8 cellular contexts compared by ENCODE assay signal in genomic region chr5:80082731-80083114, GRCh38. TPM values are rescaled to one million over a fixed set of nuclear protein-coding genes. Genes with fewer than 3 reads are reported as not detected.
DNase-seq lines count a peak whose midpoint lies in the region; ATAC-seq and TF ChIP-seq lines count a peak whose summit lies in the region.

No MANE protein-coding gene starts in this region.

- no peak overlapping the region for H3K27ac Mint-ChIP-seq in activated CD4-positive, alpha-beta memory T cell treated with anti-CD3 and anti-CD28 coated beads for 36 hours
- H3K27ac Mint-ChIP-seq in mesothelial cell of epicardium, result peak overlapping the region; percentile 21

- H3K36me3 ChIP-seq in effector memory CD4-positive, alpha-beta T cell (ENCODE audit: control insufficient read depth, insufficient read depth, low read length), result peaks cover 16% of the 10 kb centered on the region

- no peaks in the 10 kb centered on the region for H3K27me3 ChIP-seq in effector memory CD4-positive, alpha-beta T cell (replicated peaks; ENCODE audit: control insufficient read depth, insufficient read depth, low read length, poor library complexity, severe bottlenecking)

- DNase-seq in SKM-1 treated with dmso at 0.1 percent for 144 hours (lab: John Stamatoyannopoulos, UW; ENCODE audit: unreplicated experiment) (peak; percentile 23), SKM-1 (lab: John Stamatoyannopoulos, UW; ENCODE audit: unreplicated experiment) (no peak), NCI-H2171 treated with DMSO at 0.1 percent for 48 hours (lab: John Stamatoyannopoulos, UW) (peak; percentile 71), mesothelial cell of epicardium (ENCODE audit: low spot score in 2 of 2, unreplicated experiment in 2 of 2) (peak; percentile 63 to 79)
- DNase-seq in activated CD4-positive, alpha-beta memory T cell treated with anti-CD3 and anti-CD28 coated beads for 36 hours, result peak; percentile 79
- DNase-seq in effector memory CD4-positive, alpha-beta T cell, result peak in 2 of 3 donors; percentile 3 to 23
- DNase-seq in stimulated activated CD8-positive, alpha-beta memory T cell treated with anti-CD3 and anti-CD28 coated beads, Interleukin-7, amount 100 ng/mL, for 24 hours (ENCODE audit: low read depth), result peak; percentile 26

- no peaks in the 10 kb centered on the region for H3K27me3 Mint-ChIP-seq in activated CD4-positive, alpha-beta memory T cell treated with anti-CD3 and anti-CD28 coated beads for 36 hours
- H3K27me3 Mint-ChIP-seq in mesothelial cell of epicardium (ENCODE audit: low read depth), result no peaks in the 10 kb centered on the region

- intact Hi-C loops in activated CD4-positive, alpha-beta memory T cell treated with anti-CD3 and anti-CD28 coated beads for 36 hours (cut with micrococcal nuclease), result loop anchor here (1.0 to 2.0 kb wide), 5 partner anchors 92 to 380 kb away; partner anchors contain the start of gene MTX3

- no peak for ATAC-seq in GM18858 (IDR thresholded peaks at IDR 0.05; ENCODE audit: unreplicated experiment)

- peak overlapping the region; percentile 54 for H3K4me3 Mint-ChIP-seq in activated CD4-positive, alpha-beta memory T cell treated with anti-CD3 and anti-CD28 coated beads for 36 hours
- H3K4me3 Mint-ChIP-seq in mesothelial cell of epicardium, result no peak overlapping the region

- H3K36me3 Mint-ChIP-seq in activated CD4-positive, alpha-beta memory T cell treated with anti-CD3 and anti-CD28 coated beads for 36 hours, result no peaks in the 10 kb centered on the region
- peaks cover 10% of the 10 kb centered on the region for H3K36me3 Mint-ChIP-seq in mesothelial cell of epicardium

- peak; percentile 83 for TF ChIP-seq CTCF in mesothelial cell of epicardium (IDR thresholded peaks at IDR 0.05; ENCODE audit: unreplicated experiment)

- peaks cover 11% of the 10 kb centered on the region for H3K4me1 Mint-ChIP-seq in activated CD4-positive, alpha-beta memory T cell treated with anti-CD3 and anti-CD28 coated beads for 36 hours (ENCODE audit: low read depth)
- peaks cover 17% of the 10 kb centered on the region for H3K4me1 Mint-ChIP-seq in mesothelial cell of epicardium

- no peak overlapping the region for H3K4me3 ChIP-seq in effector memory CD4-positive, alpha-beta T cell (ENCODE audit: insufficient read depth, low read depth, low read length, poor library complexity, severe bottlenecking)

- H3K9me3 ChIP-seq in effector memory CD4-positive, alpha-beta T cell (ENCODE audit: control insufficient read depth, low read length), result no peaks in the 10 kb centered on the region

- POLR2A ChIA-PET in activated CD4-positive, alpha-beta memory T cell treated with anti-CD3 and anti-CD28 coated beads for 36 hours (lab: Charles Lee), result no interaction called here

- H3K9me3 Mint-ChIP-seq in activated CD4-positive, alpha-beta memory T cell treated with anti-CD3 and anti-CD28 coated beads for 36 hours, result no peaks in the 10 kb centered on the region
- no peaks in the 10 kb centered on the region for H3K9me3 Mint-ChIP-seq in mesothelial cell of epicardium

- no peak overlapping the region for H3K27ac ChIP-seq in effector memory CD4-positive, alpha-beta T cell (ENCODE audit: insufficient read depth, low read length, poor library complexity, severe bottlenecking)

- H3K4me1 ChIP-seq in effector memory CD4-positive, alpha-beta T cell (ENCODE audit: control insufficient read depth, insufficient read depth, low read length, poor library complexity, severe bottlenecking), result peaks cover 6% of the 10 kb centered on the region

- CTCF ChIA-PET in activated CD4-positive, alpha-beta memory T cell treated with anti-CD3 and anti-CD28 coated beads for 36 hours (lab: Charles Lee), result interaction anchor here (0.6 to 4.0 kb wide), 63 partner anchors 9 to 1062 kb away, joined by 3 to 98 read pairs (median 4); partner anchors contain the start of gene MTX3

RNA-seq across cellular contexts. Expression of gene THBS4, which starts 47.6 kb away (rescaled TPM):
- 1 to 10 TPM; 1.8 to 2.2 TPM for total RNA-seq in activated CD4-positive, alpha-beta memory T cell treated with anti-CD3 and anti-CD28 coated beads for 36 hours
- 15.6 to 17.3 TPM (median 17.1 TPM) in 3 replicates for total RNA-seq in mesothelial cell of epicardium
